In the genomic region with DNA sequence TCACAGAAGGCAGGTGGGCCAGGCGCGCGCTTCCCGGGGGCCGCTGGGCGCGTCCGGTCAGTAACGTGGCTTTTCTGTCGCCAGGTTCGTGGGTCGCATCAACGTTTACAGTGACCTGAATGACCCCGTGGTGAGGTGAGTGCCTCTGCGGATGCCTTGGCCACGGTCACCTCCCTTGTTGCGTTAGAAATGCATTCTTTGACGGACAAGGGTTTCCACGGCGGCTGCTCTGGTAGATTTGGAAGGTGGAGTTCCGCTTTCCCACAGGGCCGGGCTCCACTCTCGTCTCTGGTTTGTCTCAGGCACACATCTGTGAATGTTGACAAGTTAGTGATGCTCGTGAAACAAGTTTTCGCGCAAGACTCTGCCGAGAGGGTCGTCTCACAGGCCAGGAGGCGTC, we compare ENCODE assay signal across 22 cellular contexts.
"Had no signal": no experiment of that assay in that cellular context is flagged by ENCODE, and none has a peak within 500 bp of the region (broad histone marks: within the 10 kb centered on the region; RNA-seq: fewer than 3 reads in every experiment).

No MANE protein-coding gene starts in this region.

- H3K4me3 ChIP-seq: adrenal gland, breast epithelium, MG63, PC-9, SK-N-MC had no signal

- ATAC-seq: activated T-cell treated with anti-CD3 and anti-CD28 coated beads, Interleukin-2, amount 50 U/mL, for 72 hours; T-cell had no signal

- DNase-seq: activated CD4-positive, alpha-beta memory T cell treated with anti-CD3 and anti-CD28 coated beads for 36 hours; activated CD4-positive, alpha-beta T cell treated with anti-CD3 and anti-CD28 coated beads, Interleukin-2, amount 10 ng/mL, durations not matched to agents 7 days and 5 days; activated CD4-positive, CD25-positive, alpha-beta regulatory T cell; activated CD8-positive, alpha-beta memory T cell treated with anti-CD3 and anti-CD28 coated beads for 24 hours; activated gamma-delta T cell treated with Interleukin-2 at 50 U/mL for 16 hours; activated naive CD4-positive, alpha-beta T cell treated with anti-CD3 and anti-CD28 coated beads, Interleukin-2, amount 10 ng/mL, durations not matched to agents 7 days and 5 days; activated naive CD8-positive, alpha-beta T cell treated with anti-CD3 and anti-CD28 coated beads, Interleukin-2, amount 10 ng/mL, durations not matched to agents 7 days and 5 days; activated T-cell treated with anti-CD3 and anti-CD28 coated beads, Interleukin-2, amount 50 U/mL, for 72 hours; anterior cingulate cortex; MG63; NCI-H1105 treated with DMSO at 0.1 percent for 48 hours; NCI-H1436 treated with DMSO at 0.1 percent for 48 hours; NCI-H187; NCI-H2081; NCI-H510A treated with DMSO at 0.1 percent for 48 hours; PC-9; T-cell; T-helper 2 cell had no signal

- H3K9me3 ChIP-seq: adrenal gland, breast epithelium, MG63 had no signal

- H3K27ac ChIP-seq: adrenal gland, breast epithelium, PC-9, SK-N-MC, VCaP had no signal

- H3K36me3 ChIP-seq: breast epithelium, MG63 had no signal

- H3K4me1 ChIP-seq: adrenal gland, breast epithelium had no signal

- H2AFZ ChIP-seq: PC-9 had no signal

- H3K4me2 ChIP-seq: PC-9 had no signal

- H3K27me3 ChIP-seq: adrenal gland, breast epithelium, MG63 had no signal
